Comparison of ENCODE assay signal across 9 cellular contexts in the genomic region with DNA sequence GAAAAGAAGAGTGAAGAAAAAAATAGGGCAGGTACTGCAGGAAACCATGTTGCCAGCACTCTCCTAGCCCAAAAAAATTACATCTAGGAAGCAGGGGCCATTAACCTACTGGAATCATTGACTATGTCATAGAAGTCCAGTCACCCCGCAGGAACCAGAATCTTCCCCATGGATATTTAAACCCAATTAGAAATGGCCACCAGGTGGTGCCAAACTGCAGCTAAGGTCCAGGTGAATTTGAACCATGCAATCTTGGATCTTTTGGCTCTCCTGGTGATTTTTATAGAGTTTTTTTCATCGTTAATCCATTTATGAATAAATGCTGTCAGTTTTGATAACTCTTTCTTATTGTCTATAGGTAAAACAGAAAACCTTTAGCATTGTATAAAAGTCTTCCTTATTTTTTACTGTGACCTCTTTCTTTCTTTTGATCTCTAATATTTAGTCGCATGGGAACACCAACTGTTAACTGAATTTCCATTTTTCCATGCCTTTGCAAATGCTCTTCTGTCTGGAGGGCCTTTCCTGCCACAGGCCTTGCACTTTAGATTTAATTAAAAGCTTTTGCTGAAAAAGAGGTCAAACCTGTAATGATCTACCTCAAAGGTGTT.
DNase-seq lines count a peak whose midpoint lies in the region; ATAC-seq and TF ChIP-seq lines count a peak whose summit lies in the region.
"Had no signal": no experiment of that assay in that cellular context is flagged by ENCODE, and none has a peak within 500 bp of the region (broad histone marks: within the 10 kb centered on the region; RNA-seq: fewer than 3 reads in every experiment).

No MANE protein-coding gene starts in this region.

- no peak overlapping the region for H3K9ac ChIP-seq in SU-DHL-6 (ENCODE audit: low read length)

- H3F3A ChIP-seq in SU-DHL-6 (ENCODE audit: insufficient read depth), result no peaks in the 10 kb centered on the region

- H3K4me2 ChIP-seq in SU-DHL-6 (ENCODE audit: low read depth, low read length, poor library complexity, severe bottlenecking), result no peak overlapping the region

- peak; percentile 53 for ATAC-seq in HG03520 (IDR thresholded peaks at IDR 0.05; ENCODE audit: unreplicated experiment)

- H3K79me2 ChIP-seq in SU-DHL-6 (ENCODE audit: insufficient read depth, low read length), result no peaks in the 10 kb centered on the region

- no peaks in the 10 kb centered on the region for H3K27me3 ChIP-seq in SU-DHL-6 (ENCODE audit: low read length)

- intact Hi-C loops in head of caudate nucleus (cut with DNase I), result loop anchor here (10.0 kb wide), 1 partner anchor 238 kb away; no protein-coding TSS in a partner anchor
- intact Hi-C loops in posterior vena cava (cut with DNase I), result no loop called here

- no peaks in the 10 kb centered on the region for H3K36me3 ChIP-seq in SU-DHL-6 (ENCODE audit: low read length)

- H3K9me3 ChIP-seq in SU-DHL-6 (ENCODE audit: insufficient read depth, low read length), result no peaks in the 10 kb centered on the region

- no peaks in the 10 kb centered on the region for H4K20me1 ChIP-seq in SU-DHL-6 (ENCODE audit: low read depth, low read length)

- no peaks in the 10 kb centered on the region for H3K4me1 Mint-ChIP-seq in activated T-cell treated with anti-CD3 and anti-CD28 coated beads, Interleukin-2, amount 50 U/mL, for 24 hours (ENCODE audit: low read depth)
- H3K4me1 Mint-ChIP-seq: central memory CD8-positive, alpha-beta T cell had no signal

- H3K36me3 Mint-ChIP-seq in activated T-cell treated with anti-CD3 and anti-CD28 coated beads, Interleukin-2, amount 50 U/mL, for 24 hours (ENCODE audit: low read depth), result no peaks in the 10 kb centered on the region

- no peak overlapping the region for H3K27ac Mint-ChIP-seq in activated T-cell treated with anti-CD3 and anti-CD28 coated beads, Interleukin-2, amount 50 U/mL, for 24 hours

- no peaks in the 10 kb centered on the region for H3K9me3 Mint-ChIP-seq in activated T-cell treated with anti-CD3 and anti-CD28 coated beads, Interleukin-2, amount 50 U/mL, for 24 hours
- H3K9me3 Mint-ChIP-seq: central memory CD8-positive, alpha-beta T cell had no signal

- H3K27me3 Mint-ChIP-seq in activated T-cell treated with anti-CD3 and anti-CD28 coated beads, Interleukin-2, amount 50 U/mL, for 24 hours, result no peaks in the 10 kb centered on the region
- H3K27me3 Mint-ChIP-seq: central memory CD8-positive, alpha-beta T cell had no signal

- DNase-seq in activated T-cell treated with anti-CD3 and anti-CD28 coated beads for 48 hours (ENCODE audit: low read depth), result peak; percentile 1
- no peak for DNase-seq in activated T-cell treated with anti-CD3 and anti-CD28 coated beads, Interleukin-2, amount 50 U/mL, for 24 hours
- peak in 24 of 42 donors; percentile 4 to 71 (median 26) for DNase-seq in head of caudate nucleus
- peak; percentile 60 for DNase-seq in superior temporal gyrus (ENCODE audit: extremely low spot score)
- no peak for DNase-seq in posterior vena cava (ENCODE audit: low spot score)
- no peak for DNase-seq in activated naive CD4-positive, alpha-beta T cell (lab: John Stamatoyannopoulos, UW)

- H3K9me2 ChIP-seq in SU-DHL-6 (replicated peaks; ENCODE audit: insufficient read depth, low read length), result no peaks in the 10 kb centered on the region

- no peak overlapping the region for H3K4me3 ChIP-seq in SU-DHL-6 (ENCODE audit: insufficient read depth, low read length, poor library complexity, severe bottlenecking)

- H3K27ac ChIP-seq in SU-DHL-6 (ENCODE audit: low read depth, low read length), result no peak overlapping the region

- TF ChIP-seq CTCF in SU-DHL-6 (IDR thresholded peaks at IDR 0.05; ENCODE audit: insufficient read depth, low read length, poor library complexity, severe bottlenecking), result peak; percentile 72

- H3K4me3 Mint-ChIP-seq in activated T-cell treated with anti-CD3 and anti-CD28 coated beads, Interleukin-2, amount 50 U/mL, for 24 hours, result no peak overlapping the region
- H3K4me3 Mint-ChIP-seq: central memory CD8-positive, alpha-beta T cell had no signal

- no peak overlapping the region for H2AFZ ChIP-seq in SU-DHL-6 (ENCODE audit: low read depth, low read length, severe bottlenecking)

Comparison
In these comparisons a context has a peak if more than half of its experiments do, and no peak if none do; other contexts are left out.
1. DNase-seq: peak in activated T-cell treated with anti-CD3 and anti-CD28 coated beads for 48 hours (single experiment), head of caudate nucleus (24 of 42) and superior temporal gyrus (single experiment); none in activated T-cell treated with anti-CD3 and anti-CD28 coated beads, Interleukin-2, amount 50 U/mL, for 24 hours (single experiment), posterior vena cava (single experiment) and activated naive CD4-positive, alpha-beta T cell (0 of 4).